In the genomic region with DNA sequence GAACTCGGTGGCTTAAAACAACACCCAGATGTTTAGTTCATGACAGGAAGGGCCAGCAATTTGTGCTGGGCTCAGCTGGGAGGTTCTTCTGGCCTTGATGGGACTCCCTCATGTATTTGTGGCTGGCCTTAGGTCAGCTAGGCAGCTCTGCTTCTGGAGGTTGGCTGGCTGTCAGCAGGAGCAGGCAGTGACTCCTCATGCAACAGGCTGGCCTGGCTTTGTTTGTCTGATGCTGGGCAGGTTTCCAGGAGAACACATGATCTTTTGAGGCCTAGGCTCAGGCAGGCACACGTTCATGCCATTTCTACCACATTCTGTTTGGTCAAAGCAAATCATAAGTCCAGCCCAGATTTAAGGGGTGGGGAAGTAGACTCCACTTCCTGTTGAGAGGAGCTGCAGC, we compare ENCODE assay signal across 13 cellular contexts.
A peak's percentile ranks its signal among the peaks of the same experiment; 100 is the strongest.
DNase-seq lines count a peak whose midpoint lies in the region; ATAC-seq and TF ChIP-seq lines count a peak whose summit lies in the region.
"Had no signal": no experiment of that assay in that cellular context is flagged by ENCODE, and none has a peak within 500 bp of the region (broad histone marks: within the 10 kb centered on the region; RNA-seq: fewer than 3 reads in every experiment).

No MANE protein-coding gene starts in this region.

- H3K4me3 Mint-ChIP-seq in chondrocyte (ENCODE audit: unreplicated experiment), result no peak overlapping the region
- H3K4me3 Mint-ChIP-seq: memory B cell; stimulated activated naive B cell treated with anti-CD40 and anti-IgM and Interleukin-4, amounts not matched to agents 10 μg/mL and 1 μg/mL and 100 μg/mL, for 72 hours had no signal

- no peak overlapping the region for H3K27ac Mint-ChIP-seq in chondrocyte (ENCODE audit: unreplicated experiment)
- H3K27ac Mint-ChIP-seq: memory B cell; stimulated activated naive B cell treated with anti-CD40 and anti-IgM and Interleukin-4, amounts not matched to agents 10 μg/mL and 1 μg/mL and 100 μg/mL, for 72 hours had no signal

- peak; percentile 90 for DNase-seq in DMS53 (lab: John Stamatoyannopoulos, UW)
- peak; percentile 87 for DNase-seq in NCI-H1105 (lab: John Stamatoyannopoulos, UW)
- DNase-seq in SW480 (ENCODE audit: low spot score), result peak; percentile 88
- DNase-seq in left colon, result no peak
- DNase-seq in chondrocyte (ENCODE audit: low spot score), result no peak
- no peak for DNase-seq in sigmoid colon
- no peak for DNase-seq in epidermal melanocyte (ENCODE audit: insufficient read length, low spot score)
- DNase-seq: activated CD4-positive, alpha-beta T cell treated with anti-CD3 and anti-CD28 coated beads, Interleukin-2, amount 50 U/mL, for 1 hour; amniotic stem cell; small intestine; stimulated activated naive B cell treated with anti-CD40 and anti-IgM and Interleukin-4, amounts not matched to agents 10 μg/mL and 1 μg/mL and 100 μg/mL, for 72 hours had no signal

- TF ChIP-seq CTCF in chondrocyte (IDR thresholded peaks at IDR 0.05) (no peak), sigmoid colon (IDR thresholded peaks at IDR 0.05) (no peak)

- no peaks in the 10 kb centered on the region for H3K36me3 Mint-ChIP-seq in chondrocyte (ENCODE audit: low read depth)
- H3K36me3 Mint-ChIP-seq: stimulated activated naive B cell treated with anti-CD40 and anti-IgM and Interleukin-4, amounts not matched to agents 10 μg/mL and 1 μg/mL and 100 μg/mL, for 72 hours had no signal

- no peak overlapping the region for H3K27ac ChIP-seq in sigmoid colon

- TF ChIP-seq POLR2A in sigmoid colon (IDR thresholded peaks at IDR 0.05), result no peak

- H3K9me3 Mint-ChIP-seq in chondrocyte (ENCODE audit: low read depth), result peaks cover 25% of the 10 kb centered on the region

- H3K27me3 Mint-ChIP-seq in chondrocyte (ENCODE audit: low read depth), result peaks cover 8% of the 10 kb centered on the region

- peaks cover 0 to 7% (median 2%) of the 10 kb centered on the region in 4 donors for H3K9me3 ChIP-seq in sigmoid colon

- H3K27me3 ChIP-seq in sigmoid colon, result peaks cover 0 to 10% (median 0%) of the 10 kb centered on the region in 3 donors

- 45% methylated on average over 2 of the region's 2 CpGs for WGBS in sigmoid colon, 2 donors

- H3K4me3 ChIP-seq in sigmoid colon, result no peak overlapping the region

- intact Hi-C loops in left colon (cut with DNase I, micrococcal nuclease) (no loop called here), sigmoid colon (cut with DNase I) (no loop called here)

- no peaks in the 10 kb centered on the region for H3K4me1 ChIP-seq in sigmoid colon

- ATAC-seq in left colon, result peak; percentile 20
- ATAC-seq in GM21390 (IDR thresholded peaks at IDR 0.05; ENCODE audit: unreplicated experiment), result no peak
- ATAC-seq: stimulated activated naive B cell treated with anti-CD40 and anti-IgM and Interleukin-4, amounts not matched to agents 10 μg/mL and 1 μg/mL and 100 μg/mL, for 72 hours had no signal

- H3K36me3 ChIP-seq in sigmoid colon, result no peaks in the 10 kb centered on the region

- TF ChIP-seq EP300 in sigmoid colon (IDR thresholded peaks at IDR 0.05), result no peak

- H3K4me1 Mint-ChIP-seq in chondrocyte (ENCODE audit: low read depth), result peaks cover 6% of the 10 kb centered on the region
- H3K4me1 Mint-ChIP-seq: memory B cell; stimulated activated naive B cell treated with anti-CD40 and anti-IgM and Interleukin-4, amounts not matched to agents 10 μg/mL and 1 μg/mL and 100 μg/mL, for 72 hours had no signal

Comparison
In these comparisons a context has a peak if more than half of its experiments do, and no peak if none do; other contexts are left out.
1. DNase-seq: peak in DMS53 (single experiment), NCI-H1105 (single experiment) and SW480 (single experiment); none in left colon (0 of 2), chondrocyte (single experiment), sigmoid colon (single experiment) and epidermal melanocyte (single experiment).